Comparison of ENCODE assay signal across 30 cellular contexts in the genomic region with DNA sequence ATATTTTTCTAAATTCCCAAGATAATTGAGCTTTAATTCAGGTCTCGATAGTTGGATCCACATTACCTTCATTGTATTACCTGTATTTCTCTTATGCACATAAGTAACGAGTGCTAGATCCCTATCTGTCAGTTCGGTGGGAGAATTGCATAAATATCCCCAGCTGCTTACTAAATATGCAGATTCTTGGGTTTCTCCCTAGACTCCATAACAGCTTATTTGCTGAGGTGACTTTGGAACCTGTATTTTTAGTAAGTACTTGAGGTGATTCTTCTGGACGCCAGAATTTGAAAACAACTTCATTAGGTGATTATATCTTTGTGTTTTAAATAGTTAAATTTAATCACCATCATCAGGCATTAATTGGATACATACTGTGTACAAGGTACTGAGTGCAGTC. TPM values are rescaled to one million over a fixed set of nuclear protein-coding genes. Genes with fewer than 3 reads are reported as not detected.
DNase-seq lines count a peak whose midpoint lies in the region; ATAC-seq and TF ChIP-seq lines count a peak whose summit lies in the region.
"Had no signal": no experiment of that assay in that cellular context is flagged by ENCODE, and none has a peak within 500 bp of the region (broad histone marks: within the 10 kb centered on the region; RNA-seq: fewer than 3 reads in every experiment).

No MANE protein-coding gene starts in this region.

- H3K9me3 ChIP-seq in SK-N-MC (ENCODE audit: low read depth, low read length) (no peaks in the 10 kb centered on the region), mucosa of stomach (ENCODE audit: control insufficient read depth, low read length) (no peaks in the 10 kb centered on the region), right cardiac atrium (ENCODE audit: control insufficient read depth, low read length) (no peaks in the 10 kb centered on the region)
- H3K9me3 ChIP-seq: body of pancreas, Caco-2, gastrocnemius medialis had no signal

- H3K4me1 ChIP-seq in KMS-11 (ENCODE audit: low read depth, poor library complexity, severe bottlenecking) = peaks cover 44% of the 10 kb centered on the region
- H3K4me1 ChIP-seq in mucosa of stomach (ENCODE audit: control insufficient read depth, insufficient read depth, low read length) = peaks cover 31% of the 10 kb centered on the region
- no peaks in the 10 kb centered on the region for H3K4me1 ChIP-seq in right cardiac atrium (ENCODE audit: control insufficient read depth, insufficient read depth, low read length)
- H3K4me1 ChIP-seq: gastrocnemius medialis had no signal

- H3K4me3 ChIP-seq in KMS-11 (IDR thresholded peaks at IDR 0.05; ENCODE audit: insufficient read depth, low read depth, low read length) (no peak overlapping the region), SK-N-MC (no peak overlapping the region), mucosa of stomach (ENCODE audit: low read length) (no peak overlapping the region), right cardiac atrium (ENCODE audit: low read length) (no peak overlapping the region)
- H3K4me3 ChIP-seq: body of pancreas, gastrocnemius medialis, hepatocyte had no signal

- H2AFZ ChIP-seq in KMS-11 (ENCODE audit: low read depth) = no peak overlapping the region
- H2AFZ ChIP-seq: hepatocyte had no signal

- H3K36me3 ChIP-seq in KMS-11 (ENCODE audit: insufficient read depth) (no peaks in the 10 kb centered on the region), SK-N-MC (ENCODE audit: insufficient read depth, low read length) (no peaks in the 10 kb centered on the region), mucosa of stomach (ENCODE audit: control insufficient read depth, insufficient read depth, low read length) (no peaks in the 10 kb centered on the region)
- H3K36me3 ChIP-seq: gastrocnemius medialis had no signal

- 65% methylated on average over 4 of the region's 4 CpGs for WGBS in right cardiac atrium

- no peaks in the 10 kb centered on the region for H4K20me1 ChIP-seq in KMS-11 (ENCODE audit: insufficient read depth)

- H3K27ac ChIP-seq in KMS-11 (no peak overlapping the region), SK-N-MC (0 out of 2 replicates have a peak overlapping the region, but pooled peaks have one; percentile 21), right cardiac atrium (ENCODE audit: low read length) (no peak overlapping the region)
- H3K27ac ChIP-seq: 22Rv1, C4-2B, gastrocnemius medialis, hepatocyte had no signal

- 0 out of 2 replicates have a peak overlapping the region, but pooled peaks have one; percentile 10 for H3K4me2 ChIP-seq in KMS-11
- H3K4me2 ChIP-seq: hepatocyte had no signal

- H3K9ac ChIP-seq in KMS-11 = no peak overlapping the region
- no peak overlapping the region for H3K9ac ChIP-seq in SK-N-MC (ENCODE audit: insufficient read length)
- H3K9ac ChIP-seq in mucosa of stomach (ENCODE audit: low read length) = peak overlapping the region; percentile 52

- intact Hi-C loops in right cardiac atrium (cut with DNase I) = no loop called here

- DNase-seq in DMS 273 (lab: John Stamatoyannopoulos, UW; ENCODE audit: unreplicated experiment) (peak; percentile 45), DMS 273 treated with DMSO at 0.1 percent for 48 hours (lab: John Stamatoyannopoulos, UW) (no peak), SK-N-MC (ENCODE audit: low read depth, low spot score) (no peak), right cardiac atrium (no peak), glomerular visceral epithelial cell (ENCODE audit: extremely low spot score) (no peak)
- DNase-seq: activated CD8-positive, alpha-beta memory T cell treated with anti-CD3 and anti-CD28 coated beads, Interleukin-2, amount 50 U/mL, for 48 hours; activated CD8-positive, alpha-beta T cell treated with anti-CD3 and anti-CD28 coated beads for 36 hours; activated naive CD4-positive, alpha-beta T cell treated with anti-CD3 and anti-CD28 coated beads for 36 hours; body of pancreas; Caco-2; DND-41; gastrocnemius medialis; NCI-H1092; NCI-H1930; NCI-H510A; nephron progenitor cell; SHP77; T-helper 9 cell; trophoblast cell had no signal

- TF ChIP-seq CTCF in KMS-11 (conservative IDR thresholded peaks at IDR 0.05; ENCODE audit: low read depth, low read length) = no peak

- peaks cover 22% of the 10 kb centered on the region for H3K79me2 ChIP-seq in KMS-11 (ENCODE audit: insufficient read depth, low read depth)

- H3K27me3 ChIP-seq in KMS-11 (ENCODE audit: insufficient read depth, low read depth) = no peaks in the 10 kb centered on the region
- H3K27me3 ChIP-seq in mucosa of stomach (ENCODE audit: control insufficient read depth, insufficient read depth, low read length) = no peaks in the 10 kb centered on the region
- H3K27me3 ChIP-seq in right cardiac atrium (ENCODE audit: control insufficient read depth, insufficient read depth) = no peaks in the 10 kb centered on the region
- H3K27me3 ChIP-seq: body of pancreas, gastrocnemius medialis, hepatocyte had no signal

- no peak for ATAC-seq in HG03280 (IDR thresholded peaks at IDR 0.05; ENCODE audit: unreplicated experiment)
- no peak for ATAC-seq in right cardiac atrium
- ATAC-seq: activated CD8-positive, alpha-beta T cell treated with anti-CD3 and anti-CD28 coated beads for 36 hours; body of pancreas; gastrocnemius medialis; left lobe of liver; Panc1; stimulated activated effector memory CD8-positive, alpha-beta T cell treated with anti-CD3 and anti-CD28 coated beads, Interleukin-12 subunit alpha, Interleukin-12 subunit beta, amount 100 ng/mL, for 72 hours had no signal

RNA-seq across cellular contexts. Expression of a gene that starts 15.0 kb away (rescaled TPM):
- total RNA-seq in right cardiac atrium = under 1 TPM in 3 of 4 donors, not detected in 1; 0.29 to 0.33 (median 0.32) TPM
- polyA plus RNA-seq in right cardiac atrium = 0.81 TPM
- total RNA-seq: activated naive CD4-positive, alpha-beta T cell treated with anti-CD3 and anti-CD28 coated beads for 36 hours; HT1080; osteocyte had no signal
